Comparison of ENCODE assay signal across 17 cellular contexts in genomic region chrY:18034097-18034814, GRCh38. TPM values are rescaled to one million over a fixed set of nuclear protein-coding genes. Genes with fewer than 3 reads are reported as not detected.
"Had no signal": no experiment of that assay in that cellular context is flagged by ENCODE, and none has a peak within 500 bp of the region (broad histone marks: within the 10 kb centered on the region; RNA-seq: fewer than 3 reads in every experiment).

No MANE protein-coding gene starts in this region.

RNA-seq across cellular contexts. Expression of gene CDY2A, which starts 8.7 kb away (rescaled TPM):
- total RNA-seq: activated B cell treated with CpG ODN at 0.5 μM for 24 hours; activated CD4-positive, alpha-beta memory T cell treated with anti-CD3 and anti-CD28 coated beads for 36 hours; activated CD4-positive, alpha-beta T cell treated with anti-CD3 and anti-CD28 coated beads, Interleukin-2, amount 10 ng/mL, durations not matched to agents 24 days and 14 days; activated CD8-positive, alpha-beta memory T cell treated with anti-CD3 and anti-CD28 coated beads for 36 hours; activated CD8-positive, alpha-beta T cell treated with anti-CD3 and anti-CD28 coated beads for 36 hours; activated naive CD4-positive, alpha-beta T cell treated with anti-CD3 and anti-CD28 coated beads for 36 hours; activated naive CD4-positive, alpha-beta T cell treated with anti-CD3 and anti-CD28 coated beads, Interleukin-2, amount 50 U/mL, for 72 hours; activated naive CD8-positive, alpha-beta T cell treated with anti-CD3 and anti-CD28 coated beads for 36 hours; activated T-cell treated with anti-CD3 and anti-CD28 coated beads, Interleukin-2, amount 50 U/mL, for 4 hours; activated T-cell treated with anti-CD3 and anti-CD28 coated beads, Interleukin-2, amount 50 U/mL, for 72 hours; activated T-helper 1 cell treated with anti-CD3 and anti-CD28 coated beads, Interleukin-12 subunit alpha, Interleukin-12 subunit beta, Interleukin-2, Interleukin-4 antibody, amounts not matched to agents 30 ng/mL and 10 ng/mL and 1 ng/mL, durations not matched to agents 14 hours and 24 hours and 36 hours; activated T-helper 17 cell treated with anti-CD3 and anti-CD28 coated beads, Interleukin-2, amount 50 U/mL, for 72 hours; adrenal gland; aorta; astrocyte; bronchial epithelial cell; cardiac muscle cell had no signal
- polyA plus RNA-seq: adrenal gland, aorta, cardiac muscle cell had no signal
